ENCODE assay signal across 19 cellular contexts in the genomic region with DNA sequence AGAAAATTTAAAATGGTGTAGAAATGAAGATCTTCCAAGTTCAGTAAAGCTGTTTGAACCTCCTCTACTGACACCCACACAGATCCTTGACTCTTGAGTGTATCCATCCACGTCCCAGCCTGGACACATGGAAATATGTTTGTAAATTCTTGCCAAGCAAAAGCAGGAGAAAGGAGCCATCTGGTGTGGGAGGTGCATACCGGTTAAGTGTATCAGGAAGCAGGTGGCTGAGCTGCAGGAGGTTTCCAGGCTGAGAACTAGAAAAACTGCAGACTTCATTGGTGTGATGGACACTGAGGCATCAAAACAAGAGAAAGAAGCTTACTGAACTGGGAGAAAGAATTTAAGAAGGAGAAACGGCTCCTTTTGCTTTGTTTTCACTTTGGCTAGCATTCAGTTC.
DNase-seq lines count a peak whose midpoint lies in the region; ATAC-seq and TF ChIP-seq lines count a peak whose summit lies in the region.
"Had no signal": no experiment of that assay in that cellular context is flagged by ENCODE, and none has a peak within 500 bp of the region (broad histone marks: within the 10 kb centered on the region; RNA-seq: fewer than 3 reads in every experiment).

No MANE protein-coding gene starts in this region.

- DNase-seq in A673 (ENCODE audit: low spot score) (peak; percentile 16), G401 (ENCODE audit: low spot score) (peak; percentile 99), NCI-H345 treated with DMSO at 0.1 percent for 48 hours (lab: John Stamatoyannopoulos, UW; ENCODE audit: unreplicated experiment) (peak; percentile 49), WERI-Rb-1 (peak; percentile 78), Karpas-422 (no peak), osteoblast (ENCODE audit: insufficient read length, low spot score, missing footprints) (no peak)
- DNase-seq: activated CD4-positive, alpha-beta T cell treated with anti-CD3 and anti-CD28 coated beads for 1 hour; colonic mucosa; DMS79; islet precursor cell; lower lobe of right lung; nucleus accumbens; RPMI8226; stimulated activated CD4-positive, alpha-beta T cell treated with anti-CD3 and anti-CD28 coated beads, Interleukin-12 subunit alpha, Interleukin-12 subunit beta, amount 100 ng/mL, for 4 hours had no signal

- H3K4me1 ChIP-seq in A673 (ENCODE audit: insufficient read depth, low read length, poor library complexity, severe bottlenecking) (peaks cover 21% of the 10 kb centered on the region), Karpas-422 (ENCODE audit: low read length) (no peaks in the 10 kb centered on the region), osteoblast (ENCODE audit: insufficient read depth, low read length) (no peaks in the 10 kb centered on the region)
- H3K4me1 ChIP-seq: colonic mucosa, lower lobe of right lung had no signal

- H2AFZ ChIP-seq in Karpas-422 (ENCODE audit: low read length): no peak overlapping the region
- H2AFZ ChIP-seq in osteoblast (ENCODE audit: low read length): no peak overlapping the region
- H2AFZ ChIP-seq: hepatocyte had no signal

- TF ChIP-seq CTCF in A673 (conservative IDR thresholded peaks at IDR 0.05; ENCODE audit: low read depth, low read length) (no peak), WERI-Rb-1 (IDR thresholded peaks at IDR 0.05; ENCODE audit: low read depth, low read length) (no peak), osteoblast (IDR thresholded peaks at IDR 0.05; ENCODE audit: extremely low read depth, low read depth, low read length) (no peak)

- no peaks in the 10 kb centered on the region for H3K36me3 ChIP-seq in A673 (ENCODE audit: insufficient read depth, low read length, poor library complexity, severe bottlenecking)
- no peaks in the 10 kb centered on the region for H3K36me3 ChIP-seq in WERI-Rb-1
- H3K36me3 ChIP-seq in Karpas-422 (ENCODE audit: insufficient read depth, low read length): no peaks in the 10 kb centered on the region
- H3K36me3 ChIP-seq in osteoblast (ENCODE audit: insufficient read depth, low read length): no peaks in the 10 kb centered on the region
- H3K36me3 ChIP-seq: colonic mucosa, lower lobe of right lung had no signal

- BruUV-seq in A673 (replicated peaks; lab: Mats Ljungman, UMichigan): no TSS peak

- POLR2A ChIA-PET in A673 (lab: Charles Lee; ENCODE audit: low non-redundant PET): no interaction called here

- intact Hi-C loops in A673 (cut with micrococcal nuclease; ENCODE audit: unreplicated experiment): no loop called here

- no peak overlapping the region for H3K27ac ChIP-seq in A673 (ENCODE audit: low read depth, low read length, poor library complexity, severe bottlenecking)
- peak overlapping the region; percentile 68 for H3K27ac ChIP-seq in WERI-Rb-1
- H3K27ac ChIP-seq in Karpas-422 (ENCODE audit: low read length): no peak overlapping the region
- no peak overlapping the region for H3K27ac ChIP-seq in osteoblast (ENCODE audit: low read depth, low read length)
- H3K27ac ChIP-seq: C4-2B, colonic mucosa, hepatocyte, lower lobe of right lung had no signal

- H3K4me3 ChIP-seq in A673 (ENCODE audit: low read depth, low read length, poor library complexity, severe bottlenecking): no peak overlapping the region
- no peak overlapping the region for H3K4me3 ChIP-seq in WERI-Rb-1 (ENCODE audit: low read depth, low read length)
- no peak overlapping the region for H3K4me3 ChIP-seq in Karpas-422 (ENCODE audit: low read length)
- no peak overlapping the region for H3K4me3 ChIP-seq in osteoblast (ENCODE audit: insufficient read depth, low read length)
- H3K4me3 ChIP-seq: colonic mucosa, hepatocyte, K562, lower lobe of right lung had no signal

- H4K20me1 ChIP-seq in Karpas-422 (ENCODE audit: insufficient read depth, low read depth, low read length) (no peaks in the 10 kb centered on the region), osteoblast (ENCODE audit: insufficient read depth, low read length) (no peaks in the 10 kb centered on the region)

- H3K9me3 ChIP-seq in A673 (ENCODE audit: low read depth, low read length, poor library complexity, severe bottlenecking) (no peaks in the 10 kb centered on the region), WERI-Rb-1 (ENCODE audit: severe bottlenecking) (no peaks in the 10 kb centered on the region), Karpas-422 (ENCODE audit: low read length) (no peaks in the 10 kb centered on the region), osteoblast (ENCODE audit: low read depth, low read length) (no peaks in the 10 kb centered on the region)
- H3K9me3 ChIP-seq: colonic mucosa, lower lobe of right lung had no signal

- no peak overlapping the region for H3K9ac ChIP-seq in Karpas-422 (ENCODE audit: low read length)

- no peaks in the 10 kb centered on the region for H3K9me2 ChIP-seq in Karpas-422 (replicated peaks; ENCODE audit: insufficient read depth, low read length)

- ATAC-seq in GM21447 (IDR thresholded peaks at IDR 0.05; ENCODE audit: unreplicated experiment) (no peak), HG02642 (IDR thresholded peaks at IDR 0.05; ENCODE audit: poor library complexity, unreplicated experiment) (no peak)
- ATAC-seq: K562, lower lobe of right lung had no signal

- in situ Hi-C loops in G401 (cut with HindIII; ENCODE audit: low sequenced_read_pairs): no loop called here

- no peaks in the 10 kb centered on the region for H3K79me2 ChIP-seq in Karpas-422 (ENCODE audit: low read length)
- H3K79me2 ChIP-seq in osteoblast (ENCODE audit: insufficient read depth, low read length): no peaks in the 10 kb centered on the region
- H3K79me2 ChIP-seq: hepatocyte had no signal

- CTCF ChIA-PET in A673 (lab: Charles Lee): interaction anchor here (0.5 kb wide), 1 partner anchor 1049 kb away, joined by 3 read pairs; no protein-coding TSS in a partner anchor

- H3K27me3 ChIP-seq in A673 (replicated peaks; ENCODE audit: insufficient read depth, low read depth, low read length, poor library complexity): no peaks in the 10 kb centered on the region
- H3K27me3 ChIP-seq in WERI-Rb-1 (ENCODE audit: insufficient read depth, low read depth, severe bottlenecking): no peaks in the 10 kb centered on the region
- H3K27me3 ChIP-seq in Karpas-422 (ENCODE audit: low read length): no peaks in the 10 kb centered on the region
- no peaks in the 10 kb centered on the region for H3K27me3 ChIP-seq in osteoblast (ENCODE audit: insufficient read depth, low read length)
- H3K27me3 ChIP-seq: colonic mucosa, hepatocyte had no signal

- H3K4me2 ChIP-seq in Karpas-422 (ENCODE audit: low read depth, low read length, poor library complexity, severe bottlenecking): no peak overlapping the region
- H3K4me2 ChIP-seq in osteoblast (ENCODE audit: insufficient read depth, low read length): no peak overlapping the region
- H3K4me2 ChIP-seq: hepatocyte had no signal

Comparison
In these comparisons a context has a peak if more than half of its experiments do, and no peak if none do; other contexts are left out.
1. DNase-seq: peak in A673 (single experiment), G401 (single experiment), NCI-H345 treated with DMSO at 0.1 percent for 48 hours (single experiment) and WERI-Rb-1 (single experiment); none in Karpas-422 (single experiment) and osteoblast (single experiment).